Comparison of ENCODE assay signal across 2 cellular contexts in the genomic region with DNA sequence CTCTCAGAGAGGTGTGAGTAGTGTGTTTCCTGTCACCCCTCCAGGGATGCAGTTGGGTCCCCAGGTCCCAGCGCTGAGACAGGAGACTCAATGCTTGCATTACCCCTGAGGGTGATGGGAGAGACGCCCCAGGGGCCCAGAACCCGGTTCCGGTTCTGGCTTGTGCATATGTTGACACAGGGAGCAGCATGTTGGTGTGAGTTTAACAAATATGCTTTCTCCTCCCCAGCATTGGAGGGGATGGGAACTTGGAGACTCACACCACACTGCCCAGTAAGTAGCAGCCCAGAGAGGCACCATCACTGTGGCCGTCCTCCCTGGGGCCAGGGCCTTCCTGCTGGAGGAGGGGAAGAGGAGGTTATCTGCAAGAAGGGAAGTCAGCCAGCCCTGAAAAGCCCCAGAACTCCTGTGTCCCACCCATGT.
TF ChIP-seq lines count a peak whose summit lies in the region.

No MANE protein-coding gene starts in this region.

TF ChIP-seq in IMR-90, 13 proteins besides CTCF, POLR2A, EP300 and RAD21:
- TF ChIP-seq MXI1 (IDR thresholded peaks at IDR 0.05; ENCODE audit: borderline replicate concordance, low read depth, low read length): no peak
- TF ChIP-seq BHLHE40 (IDR thresholded peaks at IDR 0.05; ENCODE audit: low read depth, low read length): no peak
- no peak for TF ChIP-seq ELK1 (IDR thresholded peaks at IDR 0.05; ENCODE audit: borderline replicate concordance, low read depth, low read length)
- no peak for TF ChIP-seq NFE2L2 (IDR thresholded peaks at IDR 0.05; ENCODE audit: low read depth, low read length)

TF ChIP-seq in HepG2, 621 proteins besides CTCF, POLR2A, EP300 and RAD21:
- TF ChIP-seq TARDBP (CRISPR knock-in tag; IDR thresholded peaks at IDR 0.05) (no peak), HES4 (CRISPR knock-in tag; IDR thresholded peaks at IDR 0.05; ENCODE audit: borderline replicate concordance) (0 out of 2 replicates have a peak, but pooled peaks have one; percentile 51)
